In genomic region chr18:3297025-3297984, GRCh38 we compare ENCODE assay signal across 8 cellular contexts. TPM values are rescaled to one million over a fixed set of nuclear protein-coding genes. Genes with fewer than 3 reads are reported as not detected.
DNase-seq lines count a peak whose midpoint lies in the region; ATAC-seq and TF ChIP-seq lines count a peak whose summit lies in the region.

No MANE protein-coding gene starts in this region.

- intact Hi-C loops in activated CD4-positive, alpha-beta T cell treated with anti-CD3 and anti-CD28 coated beads for 36 hours (cut with DNase I, micrococcal nuclease), result loop anchor here (1.0 to 5.0 kb wide), 11 partner anchors 8 to 369 kb away; partner anchors contain the start of genes MYL12B (in 2 of the 2), MYL12A (in 1 of the 2) and TGIF1 (in 1 of the 2)
- intact Hi-C loops in colonic mucosa (cut with DNase I) (loop anchor here (5.0 kb wide), 1 partner anchor 370 kb away; no protein-coding TSS in a partner anchor), left lung (cut with DNase I) (no loop called here)

- peak overlapping the region; percentile 63 to 91 for H3K9ac ChIP-seq in colonic mucosa (ENCODE audit: low read depth in 2 of 2, low read length in 2 of 2)

- H3K27me3 Mint-ChIP-seq in activated CD4-positive, alpha-beta T cell treated with anti-CD3 and anti-CD28 coated beads for 36 hours, result peaks cover 22% of the 10 kb centered on the region

- no peaks in the 10 kb centered on the region for H3K36me3 Mint-ChIP-seq in activated CD4-positive, alpha-beta T cell treated with anti-CD3 and anti-CD28 coated beads for 36 hours (ENCODE audit: low read depth)

- ATAC-seq in GM18505 (IDR thresholded peaks at IDR 0.05; ENCODE audit: unreplicated experiment) (peak; percentile 99), HG02885 (IDR thresholded peaks at IDR 0.05; ENCODE audit: poor library complexity, unreplicated experiment) (peak; percentile 100), left lung (peak; percentile 98)
- peak; percentile 97 for ATAC-seq in activated CD4-positive, alpha-beta T cell treated with anti-CD3 and anti-CD28 coated beads for 36 hours

- CTCF ChIA-PET in activated CD4-positive, alpha-beta T cell treated with anti-CD3 and anti-CD28 coated beads for 36 hours (lab: Charles Lee), result interaction anchor here (0.6 to 5.1 kb wide), 51 partner anchors 8 to 726 kb away, joined by 3 to 49 read pairs (median 4); partner anchors contain the start of genes METTL4 and NDC80

- no peaks in the 10 kb centered on the region for H3K9me3 ChIP-seq in colonic mucosa
- H3K9me3 ChIP-seq in left lung, result no peaks in the 10 kb centered on the region

- POLR2A ChIA-PET in activated CD4-positive, alpha-beta T cell treated with anti-CD3 and anti-CD28 coated beads for 36 hours (lab: Charles Lee), result interaction anchor here (0.6 to 1.0 kb wide), 3 partner anchors 22 to 297 kb away, joined by 3 to 6 read pairs (median 5); no protein-coding TSS in a partner anchor

- H3K36me3 ChIP-seq in colonic mucosa (no peaks in the 10 kb centered on the region), left lung (no peaks in the 10 kb centered on the region)

- peak overlapping the region; percentile 87 for H3K4me3 Mint-ChIP-seq in activated CD4-positive, alpha-beta T cell treated with anti-CD3 and anti-CD28 coated beads for 36 hours

- H3K4me1 ChIP-seq in colonic mucosa (no peaks in the 10 kb centered on the region), left lung (peaks cover 0 to 7% of the 10 kb centered on the region in 2 donors)

- H3K27me3 ChIP-seq in colonic mucosa, result no peaks in the 10 kb centered on the region
- peaks cover 0 to 8% of the 10 kb centered on the region in 2 donors for H3K27me3 ChIP-seq in left lung

- peak overlapping the region; percentile 78 for H3K27ac Mint-ChIP-seq in activated CD4-positive, alpha-beta T cell treated with anti-CD3 and anti-CD28 coated beads for 36 hours

- DNase-seq in NCI-H2196 (lab: John Stamatoyannopoulos, UW; ENCODE audit: unreplicated experiment) (peak; percentile 99), colonic mucosa (peak; percentile 97), left lung (peak; percentile 89 to 91), NCI-H526 treated with DMSO at 0.1 percent for 48 hours (lab: John Stamatoyannopoulos, UW) (no peak)
- DNase-seq in activated CD4-positive, alpha-beta T cell treated with anti-CD3 and anti-CD28 coated beads for 36 hours, result peak; percentile 97
- peak; percentile 94 to 95 for DNase-seq in stimulated activated CD4-positive, alpha-beta T cell treated with anti-CD3 and anti-CD28 coated beads, Interleukin-2, amount 100 ng/mL, for 24 hours

- H3K4me3 ChIP-seq in colonic mucosa, result peak overlapping the region; percentile 51
- peak overlapping the region; percentile 49 to 61 for H3K4me3 ChIP-seq in left lung

- H3K27ac ChIP-seq in colonic mucosa (no peak overlapping the region), left lung (peak overlapping the region; percentile 45 to 59)

- TF ChIP-seq CTCF in colonic mucosa (IDR thresholded peaks at IDR 0.05) (peak; percentile 49), left lung (IDR thresholded peaks at IDR 0.05) (peak; percentile 21 to 46)

- no peaks in the 10 kb centered on the region for H3K9me3 Mint-ChIP-seq in activated CD4-positive, alpha-beta T cell treated with anti-CD3 and anti-CD28 coated beads for 36 hours (ENCODE audit: low read depth)

- TF ChIP-seq POLR2A in GM18505 (IDR thresholded peaks at IDR 0.05; ENCODE audit: borderline replicate concordance, extremely low read depth, insufficient read depth, insufficient read length), result peak; percentile 76

- peaks cover 2% of the 10 kb centered on the region for H3K4me1 Mint-ChIP-seq in activated CD4-positive, alpha-beta T cell treated with anti-CD3 and anti-CD28 coated beads for 36 hours

RNA-seq across cellular contexts. Expression of gene MYL12B, which starts 35.4 kb away (rescaled TPM):
- 100 to 1,000 TPM; 282 to 301 TPM for total RNA-seq in activated CD4-positive, alpha-beta T cell treated with anti-CD3 and anti-CD28 coated beads for 36 hours
- total RNA-seq in colonic mucosa, result 100 to 1,000 TPM; 415 to 575 TPM
- 100 to 1,000 TPM; 377 to 467 TPM for total RNA-seq in left lung

RNA-seq across cellular contexts. Expression of gene MYL12A, which starts 49.7 kb away (rescaled TPM):
- total RNA-seq in activated CD4-positive, alpha-beta T cell treated with anti-CD3 and anti-CD28 coated beads for 36 hours, result 100 to 1,000 TPM; 451 to 485 TPM
- total RNA-seq in colonic mucosa (100 to 1,000 TPM; 338 to 537 TPM), left lung (100 to 1,000 TPM; 532 to 556 TPM)

Comparison
In these comparisons a context has a peak if more than half of its experiments do, and no peak if none do; other contexts are left out.
1. intact Hi-C loops: an anchor here in activated CD4-positive, alpha-beta T cell treated with anti-CD3 and anti-CD28 coated beads for 36 hours (1.0 to 5.0 kb wide) and colonic mucosa (5.0 kb wide); none called in left lung.